Comparison of ENCODE assay signal across 2 cellular contexts in the genomic region with DNA sequence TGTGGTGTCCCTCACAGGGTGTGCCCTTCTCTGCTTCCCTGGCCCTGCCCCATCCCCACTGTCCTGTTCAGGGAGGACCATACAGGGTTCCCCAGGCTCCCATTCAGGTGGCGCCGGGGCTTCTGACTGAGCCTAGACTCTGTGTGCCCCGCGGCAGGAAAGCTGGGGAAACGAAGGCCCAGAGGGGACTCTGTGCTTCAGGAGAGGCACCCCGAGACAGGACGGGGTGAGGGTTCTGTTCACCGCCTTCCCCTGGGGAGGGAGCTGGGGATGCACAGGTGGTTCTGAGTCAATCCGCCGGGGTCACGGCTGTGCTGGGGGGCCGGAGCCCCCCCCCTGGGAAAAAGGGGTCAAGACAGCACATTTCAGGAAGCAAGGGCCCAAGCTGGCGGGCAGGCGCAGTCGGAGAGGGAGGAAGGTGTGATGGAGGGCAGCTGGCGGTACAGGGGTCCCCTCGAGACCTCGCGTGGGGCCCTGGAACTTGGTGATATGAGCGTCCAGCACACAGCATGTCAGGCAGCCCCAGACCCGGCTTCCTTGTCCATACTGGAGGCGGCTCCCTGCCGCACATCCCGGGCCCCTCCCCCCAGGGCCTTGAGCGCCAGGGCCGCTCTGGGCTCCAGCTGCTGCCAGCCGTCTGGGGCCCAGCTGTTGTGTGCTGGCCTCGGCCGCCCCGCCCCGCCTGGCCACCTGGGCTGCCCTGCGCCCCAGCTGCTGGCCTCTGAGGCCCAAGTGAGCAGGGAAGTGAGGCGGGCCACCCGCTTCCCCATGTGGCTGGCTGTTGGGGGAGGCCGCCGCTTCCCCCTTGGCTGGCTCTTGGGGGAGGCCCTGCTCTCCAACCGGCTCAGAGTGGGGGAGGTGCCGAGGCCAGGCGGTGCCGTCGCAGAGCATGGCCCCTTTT.
TF ChIP-seq lines count a peak whose summit lies in the region.

No MANE protein-coding gene starts in this region.

TF ChIP-seq in WTC11, 78 proteins besides CTCF, POLR2A, EP300 and RAD21 (continues in another document):
- TF ChIP-seq MXD4 (CRISPR knock-in tag; IDR thresholded peaks at IDR 0.05; ENCODE audit: borderline replicate concordance) = no peak
- no peak for TF ChIP-seq AR (CRISPR knock-in tag; IDR thresholded peaks at IDR 0.05)
- TF ChIP-seq FOXK1 (CRISPR knock-in tag; IDR thresholded peaks at IDR 0.05) = no peak
- TF ChIP-seq CREB1 (CRISPR knock-in tag; IDR thresholded peaks at IDR 0.05) = no peak
- TF ChIP-seq, protein P1, sequence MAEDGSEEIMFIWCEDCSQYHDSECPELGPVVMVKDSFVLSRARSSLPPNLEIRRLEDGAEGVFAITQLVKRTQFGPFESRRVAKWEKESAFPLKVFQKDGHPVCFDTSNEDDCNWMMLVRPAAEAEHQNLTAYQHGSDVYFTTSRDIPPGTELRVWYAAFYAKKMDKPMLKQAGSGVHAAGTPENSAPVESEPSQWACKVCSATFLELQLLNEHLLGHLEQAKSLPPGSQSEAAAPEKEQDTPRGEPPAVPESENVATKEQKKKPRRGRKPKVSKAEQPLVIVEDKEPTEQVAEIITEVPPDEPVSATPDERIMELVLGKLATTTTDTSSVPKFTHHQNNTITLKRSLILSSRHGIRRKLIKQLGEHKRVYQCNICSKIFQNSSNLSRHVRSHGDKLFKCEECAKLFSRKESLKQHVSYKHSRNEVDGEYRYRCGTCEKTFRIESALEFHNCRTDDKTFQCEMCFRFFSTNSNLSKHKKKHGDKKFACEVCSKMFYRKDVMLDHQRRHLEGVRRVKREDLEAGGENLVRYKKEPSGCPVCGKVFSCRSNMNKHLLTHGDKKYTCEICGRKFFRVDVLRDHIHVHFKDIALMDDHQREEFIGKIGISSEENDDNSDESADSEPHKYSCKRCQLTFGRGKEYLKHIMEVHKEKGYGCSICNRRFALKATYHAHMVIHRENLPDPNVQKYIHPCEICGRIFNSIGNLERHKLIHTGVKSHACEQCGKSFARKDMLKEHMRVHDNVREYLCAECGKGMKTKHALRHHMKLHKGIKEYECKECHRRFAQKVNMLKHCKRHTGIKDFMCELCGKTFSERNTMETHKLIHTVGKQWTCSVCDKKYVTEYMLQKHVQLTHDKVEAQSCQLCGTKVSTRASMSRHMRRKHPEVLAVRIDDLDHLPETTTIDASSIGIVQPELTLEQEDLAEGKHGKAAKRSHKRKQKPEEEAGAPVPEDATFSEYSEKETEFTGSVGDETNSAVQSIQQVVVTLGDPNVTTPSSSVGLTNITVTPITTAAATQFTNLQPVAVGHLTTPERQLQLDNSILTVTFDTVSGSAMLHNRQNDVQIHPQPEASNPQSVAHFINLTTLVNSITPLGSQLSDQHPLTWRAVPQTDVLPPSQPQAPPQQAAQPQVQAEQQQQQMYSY (CRISPR knock-in tag; IDR thresholded peaks at IDR 0.05) = no peak
- no peak for TF ChIP-seq SMAD4 (CRISPR knock-in tag; IDR thresholded peaks at IDR 0.05)
- no peak for TF ChIP-seq CREM (CRISPR knock-in tag; IDR thresholded peaks at IDR 0.05)
- no peak for TF ChIP-seq USF2 (CRISPR knock-in tag; IDR thresholded peaks at IDR 0.05)
- TF ChIP-seq ETV6 (CRISPR knock-in tag; IDR thresholded peaks at IDR 0.05) = no peak
- TF ChIP-seq, protein P2, sequence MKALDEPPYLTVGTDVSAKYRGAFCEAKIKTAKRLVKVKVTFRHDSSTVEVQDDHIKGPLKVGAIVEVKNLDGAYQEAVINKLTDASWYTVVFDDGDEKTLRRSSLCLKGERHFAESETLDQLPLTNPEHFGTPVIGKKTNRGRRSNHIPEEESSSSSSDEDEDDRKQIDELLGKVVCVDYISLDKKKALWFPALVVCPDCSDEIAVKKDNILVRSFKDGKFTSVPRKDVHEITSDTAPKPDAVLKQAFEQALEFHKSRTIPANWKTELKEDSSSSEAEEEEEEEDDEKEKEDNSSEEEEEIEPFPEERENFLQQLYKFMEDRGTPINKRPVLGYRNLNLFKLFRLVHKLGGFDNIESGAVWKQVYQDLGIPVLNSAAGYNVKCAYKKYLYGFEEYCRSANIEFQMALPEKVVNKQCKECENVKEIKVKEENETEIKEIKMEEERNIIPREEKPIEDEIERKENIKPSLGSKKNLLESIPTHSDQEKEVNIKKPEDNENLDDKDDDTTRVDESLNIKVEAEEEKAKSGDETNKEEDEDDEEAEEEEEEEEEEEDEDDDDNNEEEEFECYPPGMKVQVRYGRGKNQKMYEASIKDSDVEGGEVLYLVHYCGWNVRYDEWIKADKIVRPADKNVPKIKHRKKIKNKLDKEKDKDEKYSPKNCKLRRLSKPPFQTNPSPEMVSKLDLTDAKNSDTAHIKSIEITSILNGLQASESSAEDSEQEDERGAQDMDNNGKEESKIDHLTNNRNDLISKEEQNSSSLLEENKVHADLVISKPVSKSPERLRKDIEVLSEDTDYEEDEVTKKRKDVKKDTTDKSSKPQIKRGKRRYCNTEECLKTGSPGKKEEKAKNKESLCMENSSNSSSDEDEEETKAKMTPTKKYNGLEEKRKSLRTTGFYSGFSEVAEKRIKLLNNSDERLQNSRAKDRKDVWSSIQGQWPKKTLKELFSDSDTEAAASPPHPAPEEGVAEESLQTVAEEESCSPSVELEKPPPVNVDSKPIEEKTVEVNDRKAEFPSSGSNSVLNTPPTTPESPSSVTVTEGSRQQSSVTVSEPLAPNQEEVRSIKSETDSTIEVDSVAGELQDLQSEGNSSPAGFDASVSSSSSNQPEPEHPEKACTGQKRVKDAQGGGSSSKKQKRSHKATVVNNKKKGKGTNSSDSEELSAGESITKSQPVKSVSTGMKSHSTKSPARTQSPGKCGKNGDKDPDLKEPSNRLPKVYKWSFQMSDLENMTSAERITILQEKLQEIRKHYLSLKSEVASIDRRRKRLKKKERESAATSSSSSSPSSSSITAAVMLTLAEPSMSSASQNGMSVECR (CRISPR knock-in tag; IDR thresholded peaks at IDR 0.05; ENCODE audit: borderline replicate concordance) = no peak
- no peak for TF ChIP-seq FOXJ3 (CRISPR knock-in tag; IDR thresholded peaks at IDR 0.05; ENCODE audit: borderline replicate concordance)
- no peak for TF ChIP-seq ATF1 (CRISPR knock-in tag; IDR thresholded peaks at IDR 0.05)

TF ChIP-seq in HepG2, 621 proteins besides CTCF, POLR2A, EP300 and RAD21 (continues in another document):
- TF ChIP-seq KMT2B (CRISPR knock-in tag; IDR thresholded peaks at IDR 0.05) = peak; percentile 86
- TF ChIP-seq ZNF652 (CRISPR knock-in tag; IDR thresholded peaks at IDR 0.05; ENCODE audit: borderline replicate concordance, low read depth) = no peak
- no peak for TF ChIP-seq FOXA1 (IDR thresholded peaks at IDR 0.05)
- peak; percentile 78 for TF ChIP-seq FOXA1 (CRISPR knock-in tag; IDR thresholded peaks at IDR 0.05)
- TF ChIP-seq ESRRA (CRISPR knock-in tag; IDR thresholded peaks at IDR 0.05; ENCODE audit: low read depth) = peak; percentile 77
- peak; percentile 32; the same call in 1 of the 2 replicates for TF ChIP-seq ZNF550 (CRISPR knock-in tag; IDR thresholded peaks at IDR 0.05; ENCODE audit: borderline replicate concordance)
- TF ChIP-seq ZNF512 (CRISPR knock-in tag; IDR thresholded peaks at IDR 0.05) = peak; percentile 75
- peak; percentile 95 for TF ChIP-seq ZNF556 (CRISPR knock-in tag; IDR thresholded peaks at IDR 0.05; ENCODE audit: borderline replicate concordance)
- peak; percentile 47 for TF ChIP-seq ZNF629 (CRISPR knock-in tag; conservative IDR thresholded peaks at IDR 0.05)
- peak; percentile 55 for TF ChIP-seq ZNF564 (CRISPR knock-in tag; IDR thresholded peaks at IDR 0.05)
- TF ChIP-seq, protein P3, sequence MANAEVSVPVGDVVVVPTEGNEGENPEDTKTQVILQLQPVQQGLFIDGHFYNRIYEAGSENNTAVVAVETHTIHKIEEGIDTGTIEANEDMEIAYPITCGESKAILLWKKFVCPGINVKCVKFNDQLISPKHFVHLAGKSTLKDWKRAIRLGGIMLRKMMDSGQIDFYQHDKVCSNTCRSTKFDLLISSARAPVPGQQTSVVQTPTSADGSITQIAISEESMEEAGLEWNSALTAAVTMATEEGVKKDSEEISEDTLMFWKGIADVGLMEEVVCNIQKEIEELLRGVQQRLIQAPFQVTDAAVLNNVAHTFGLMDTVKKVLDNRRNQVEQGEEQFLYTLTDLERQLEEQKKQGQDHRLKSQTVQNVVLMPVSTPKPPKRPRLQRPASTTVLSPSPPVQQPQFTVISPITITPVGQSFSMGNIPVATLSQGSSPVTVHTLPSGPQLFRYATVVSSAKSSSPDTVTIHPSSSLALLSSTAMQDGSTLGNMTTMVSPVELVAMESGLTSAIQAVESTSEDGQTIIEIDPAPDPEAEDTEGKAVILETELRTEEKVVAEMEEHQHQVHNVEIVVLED (CRISPR knock-in tag; IDR thresholded peaks at IDR 0.05; ENCODE audit: borderline replicate concordance) = peak; percentile 66; the same call in 1 of the 2 replicates
- peak; percentile 26 for TF ChIP-seq ASH2L (IDR thresholded peaks at IDR 0.05; ENCODE audit: insufficient read length, low read depth, low read length)
- TF ChIP-seq, protein P4, sequence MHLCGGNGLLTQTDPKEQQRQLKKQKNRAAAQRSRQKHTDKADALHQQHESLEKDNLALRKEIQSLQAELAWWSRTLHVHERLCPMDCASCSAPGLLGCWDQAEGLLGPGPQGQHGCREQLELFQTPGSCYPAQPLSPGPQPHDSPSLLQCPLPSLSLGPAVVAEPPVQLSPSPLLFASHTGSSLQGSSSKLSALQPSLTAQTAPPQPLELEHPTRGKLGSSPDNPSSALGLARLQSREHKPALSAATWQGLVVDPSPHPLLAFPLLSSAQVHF (CRISPR knock-in tag; IDR thresholded peaks at IDR 0.05) = peak; percentile 64; the same call in 1 of the 2 replicates
- TF ChIP-seq, protein P5, sequence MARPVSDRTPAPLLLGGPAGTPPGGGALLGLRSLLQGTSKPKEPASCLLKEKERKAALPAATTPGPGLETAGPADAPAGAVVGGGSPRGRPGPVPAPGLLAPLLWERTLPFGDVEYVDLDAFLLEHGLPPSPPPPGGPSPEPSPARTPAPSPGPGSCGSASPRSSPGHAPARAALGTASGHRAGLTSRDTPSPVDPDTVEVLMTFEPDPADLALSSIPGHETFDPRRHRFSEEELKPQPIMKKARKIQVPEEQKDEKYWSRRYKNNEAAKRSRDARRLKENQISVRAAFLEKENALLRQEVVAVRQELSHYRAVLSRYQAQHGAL (CRISPR knock-in tag; IDR thresholded peaks at IDR 0.05; ENCODE audit: not compliant biosample characterization) = no peak
- no peak for TF ChIP-seq TBP (CRISPR knock-in tag; IDR thresholded peaks at IDR 0.05)
- peak; percentile 59 for TF ChIP-seq POGZ (CRISPR knock-in tag; IDR thresholded peaks at IDR 0.05)
- TF ChIP-seq ZNF557 (CRISPR knock-in tag; IDR thresholded peaks at IDR 0.05) = no peak
- TF ChIP-seq, protein P6, sequence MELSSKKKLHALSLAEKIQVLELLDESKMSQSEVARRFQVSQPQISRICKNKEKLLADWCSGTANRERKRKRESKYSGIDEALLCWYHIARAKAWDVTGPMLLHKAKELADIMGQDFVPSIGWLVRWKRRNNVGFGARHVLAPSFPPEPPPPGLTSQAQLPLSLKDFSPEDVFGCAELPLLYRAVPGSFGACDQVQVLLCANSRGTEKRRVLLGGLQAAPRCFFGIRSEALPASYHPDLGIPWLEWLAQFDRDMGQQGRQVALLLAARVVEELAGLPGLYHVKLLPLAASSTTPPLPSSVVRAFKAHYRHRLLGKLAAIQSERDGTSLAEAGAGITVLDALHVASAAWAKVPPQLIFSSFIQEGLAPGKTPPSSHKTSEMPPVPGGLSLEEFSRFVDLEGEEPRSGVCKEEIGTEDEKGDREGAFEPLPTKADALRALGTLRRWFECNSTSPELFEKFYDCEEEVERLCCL (CRISPR knock-in tag; IDR thresholded peaks at IDR 0.05; ENCODE audit: borderline replicate concordance) = peak; percentile 83; the same call in 1 of the 2 replicates
- peak; percentile 92 for TF ChIP-seq BORCS8-MEF2B (CRISPR knock-in tag; IDR thresholded peaks at IDR 0.05)
- TF ChIP-seq ZMYM3 (CRISPR knock-in tag; IDR thresholded peaks at IDR 0.05) = peak; percentile 73
- peak; percentile 55; the same call in 1 of the 2 replicates for TF ChIP-seq GTF3A (CRISPR knock-in tag; conservative IDR thresholded peaks at IDR 0.05)
- TF ChIP-seq ZNF660 (CRISPR knock-in tag; IDR thresholded peaks at IDR 0.05; ENCODE audit: borderline replicate concordance, low read depth) = peak; percentile 75; the same call in 1 of the 2 replicates
- peak; percentile 73; the same call in 1 of the 2 replicates for TF ChIP-seq JUND (CRISPR knock-in tag; IDR thresholded peaks at IDR 0.05)
- no peak for TF ChIP-seq ZNF367 (CRISPR knock-in tag; IDR thresholded peaks at IDR 0.05; ENCODE audit: borderline replicate concordance)
- peak; percentile 43; the same call in 1 of the 2 replicates for TF ChIP-seq SALL2 (CRISPR knock-in tag; IDR thresholded peaks at IDR 0.05)
- TF ChIP-seq NRL (CRISPR knock-in tag; IDR thresholded peaks at IDR 0.05; ENCODE audit: borderline replicate concordance) = peak; percentile 49; the same call in 1 of the 2 replicates
- TF ChIP-seq ZSCAN25 (CRISPR knock-in tag; IDR thresholded peaks at IDR 0.05) = peak; percentile 36; the same call in 1 of the 2 replicates
- TF ChIP-seq RNF2 (conservative IDR thresholded peaks at IDR 0.05; ENCODE audit: low read depth) = 0 out of 2 replicates have a peak, but pooled peaks have one; percentile 21
- TF ChIP-seq, protein P7, sequence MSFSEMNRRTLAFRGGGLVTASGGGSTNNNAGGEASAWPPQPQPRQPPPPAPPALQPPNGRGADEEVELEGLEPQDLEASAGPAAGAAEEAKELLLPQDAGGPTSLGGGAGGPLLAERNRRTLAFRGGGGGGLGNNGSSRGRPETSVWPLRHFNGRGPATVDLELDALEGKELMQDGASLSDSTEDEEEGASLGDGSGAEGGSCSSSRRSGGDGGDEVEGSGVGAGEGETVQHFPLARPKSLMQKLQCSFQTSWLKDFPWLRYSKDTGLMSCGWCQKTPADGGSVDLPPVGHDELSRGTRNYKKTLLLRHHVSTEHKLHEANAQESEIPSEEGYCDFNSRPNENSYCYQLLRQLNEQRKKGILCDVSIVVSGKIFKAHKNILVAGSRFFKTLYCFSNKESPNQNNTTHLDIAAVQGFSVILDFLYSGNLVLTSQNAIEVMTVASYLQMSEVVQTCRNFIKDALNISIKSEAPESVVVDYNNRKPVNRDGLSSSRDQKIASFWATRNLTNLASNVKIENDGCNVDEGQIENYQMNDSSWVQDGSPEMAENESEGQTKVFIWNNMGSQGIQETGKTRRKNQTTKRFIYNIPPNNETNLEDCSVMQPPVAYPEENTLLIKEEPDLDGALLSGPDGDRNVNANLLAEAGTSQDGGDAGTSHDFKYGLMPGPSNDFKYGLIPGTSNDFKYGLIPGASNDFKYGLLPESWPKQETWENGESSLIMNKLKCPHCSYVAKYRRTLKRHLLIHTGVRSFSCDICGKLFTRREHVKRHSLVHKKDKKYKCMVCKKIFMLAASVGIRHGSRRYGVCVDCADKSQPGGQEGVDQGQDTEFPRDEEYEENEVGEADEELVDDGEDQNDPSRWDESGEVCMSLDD (CRISPR knock-in tag; IDR thresholded peaks at IDR 0.05; ENCODE audit: borderline replicate concordance) = peak; percentile 83
- peak; percentile 83; the same call in 1 of the 2 replicates for TF ChIP-seq MIER3 (CRISPR knock-in tag; IDR thresholded peaks at IDR 0.05; ENCODE audit: borderline replicate concordance)
- peak; percentile 98 for TF ChIP-seq HDAC1 (CRISPR knock-in tag; IDR thresholded peaks at IDR 0.05)
- peak; percentile 82; the same call in 1 of the 2 replicates for TF ChIP-seq SIN3A (IDR thresholded peaks at IDR 0.05; ENCODE audit: borderline replicate concordance, low read depth, low read length)
- peak; percentile 90 for TF ChIP-seq ZNF326 (CRISPR knock-in tag; IDR thresholded peaks at IDR 0.05; ENCODE audit: borderline replicate concordance)
